Comparison of ENCODE assay signal across 1 cellular context in genomic region chr6:52115145-52115741, GRCh38.
TF ChIP-seq lines count a peak whose summit lies in the region.

No MANE protein-coding gene starts in this region.

TF ChIP-seq in SK-N-SH, 30 proteins besides CTCF, POLR2A, EP300 and RAD21 (continued from another document):
- TF ChIP-seq PBX3 (IDR thresholded peaks at IDR 0.05) (no peak), SIN3A (IDR thresholded peaks at IDR 0.05; ENCODE audit: borderline replicate concordance, low read depth, low read length) (no peak), CHD2 (IDR thresholded peaks at IDR 0.05; ENCODE audit: low read length, partially characterized antibody) (no peak), ELF1 (IDR thresholded peaks at IDR 0.05) (no peak), MAX (IDR thresholded peaks at IDR 0.05; ENCODE audit: low read depth) (no peak), EZH2phosphoT487 (IDR thresholded peaks at IDR 0.05; ENCODE audit: borderline replicate concordance, low read depth) (no peak), MXI1 (IDR thresholded peaks at IDR 0.05; ENCODE audit: low read depth, low read length) (no peak), TAF1 (IDR thresholded peaks at IDR 0.05; ENCODE audit: borderline replicate concordance, low read depth, low read length) (no peak), IRF3 (IDR thresholded peaks at IDR 0.05; ENCODE audit: low read depth, low read length) (no peak)
- TF ChIP-seq, protein P1, sequence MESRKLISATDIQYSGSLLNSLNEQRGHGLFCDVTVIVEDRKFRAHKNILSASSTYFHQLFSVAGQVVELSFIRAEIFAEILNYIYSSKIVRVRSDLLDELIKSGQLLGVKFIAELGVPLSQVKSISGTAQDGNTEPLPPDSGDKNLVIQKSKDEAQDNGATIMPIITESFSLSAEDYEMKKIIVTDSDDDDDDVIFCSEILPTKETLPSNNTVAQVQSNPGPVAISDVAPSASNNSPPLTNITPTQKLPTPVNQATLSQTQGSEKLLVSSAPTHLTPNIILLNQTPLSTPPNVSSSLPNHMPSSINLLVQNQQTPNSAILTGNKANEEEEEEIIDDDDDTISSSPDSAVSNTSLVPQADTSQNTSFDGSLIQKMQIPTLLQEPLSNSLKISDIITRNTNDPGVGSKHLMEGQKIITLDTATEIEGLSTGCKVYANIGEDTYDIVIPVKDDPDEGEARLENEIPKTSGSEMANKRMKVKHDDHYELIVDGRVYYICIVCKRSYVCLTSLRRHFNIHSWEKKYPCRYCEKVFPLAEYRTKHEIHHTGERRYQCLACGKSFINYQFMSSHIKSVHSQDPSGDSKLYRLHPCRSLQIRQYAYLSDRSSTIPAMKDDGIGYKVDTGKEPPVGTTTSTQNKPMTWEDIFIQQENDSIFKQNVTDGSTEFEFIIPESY (IDR thresholded peaks at IDR 0.05; ENCODE audit: borderline replicate concordance, low read depth) = no peak
